Comparison of ENCODE assay signal across 9 cellular contexts in genomic region chr16:57815987-57816745, GRCh38. TPM values are rescaled to one million over a fixed set of nuclear protein-coding genes. Genes with fewer than 3 reads are reported as not detected.
DNase-seq lines count a peak whose midpoint lies in the region; ATAC-seq and TF ChIP-seq lines count a peak whose summit lies in the region.
"Had no signal": no experiment of that assay in that cellular context is flagged by ENCODE, and none has a peak within 500 bp of the region (broad histone marks: within the 10 kb centered on the region; RNA-seq: fewer than 3 reads in every experiment).

No MANE protein-coding gene starts in this region.

- peak overlapping the region; percentile 41 to 85 (median 70) for H3K27ac Mint-ChIP-seq in CD14-positive monocyte
- H3K27ac Mint-ChIP-seq: IgD-negative memory B cell had no signal

- peak; percentile 75 for ATAC-seq in GM21723 (IDR thresholded peaks at IDR 0.05; ENCODE audit: unreplicated experiment)
- ATAC-seq in HG03025 (IDR thresholded peaks at IDR 0.05; ENCODE audit: low FRiP score, unreplicated experiment): no peak

- intact Hi-C loops in CD14-positive monocyte (cut with micrococcal nuclease): no loop called here

- peaks cover 15% of the 10 kb centered on the region for H3K4me1 Mint-ChIP-seq in CD14-positive monocyte
- H3K4me1 Mint-ChIP-seq: IgD-negative memory B cell had no signal

- peak; percentile 93 for DNase-seq in CD14-positive monocyte (ENCODE audit: low spot score)
- peak; percentile 56 for DNase-seq in NCI-H345 (lab: John Stamatoyannopoulos, UW)
- DNase-seq in activated T-helper 1 cell treated with Interleukin-2 at 50 U/mL for 16 hours (ENCODE audit: low read depth): peak; percentile 14
- DNase-seq in foreskin fibroblast: peak; percentile 78 to 83
- DNase-seq in nucleus accumbens (lab: John Stamatoyannopoulos, UW): peak in 34 of 56 donors; percentile 17 to 75 (median 44)
- DNase-seq in activated CD4-positive, CD25-positive, alpha-beta regulatory T cell treated with anti-CD3 and anti-CD28 coated beads, Interleukin-2, amount 50 U/mL, for 72 hours: no peak

- no peaks in the 10 kb centered on the region for H3K9me3 Mint-ChIP-seq in CD14-positive monocyte
- H3K9me3 Mint-ChIP-seq: IgD-negative memory B cell had no signal

- no peak overlapping the region for H3K4me3 ChIP-seq in foreskin fibroblast (ENCODE audit: low read depth in 1 of 2, low read length in 2 of 2)

- H3K4me3 Mint-ChIP-seq in CD14-positive monocyte: peak overlapping the region in 1 of 2 donors; percentile 53

- H3K36me3 Mint-ChIP-seq in CD14-positive monocyte: no peaks in the 10 kb centered on the region
- H3K36me3 Mint-ChIP-seq: IgD-negative memory B cell had no signal

- peaks cover 8 to 25% (median 18%) of the 10 kb centered on the region in 3 donors for H3K27me3 Mint-ChIP-seq in CD14-positive monocyte (ENCODE audit: low read depth in 3 of 3)

- TF ChIP-seq CTCF in CD14-positive monocyte (IDR thresholded peaks at IDR 0.05) (no peak), foreskin fibroblast (IDR thresholded peaks at IDR 0.05; ENCODE audit: low read depth, low read length) (no peak)

RNA-seq across cellular contexts. Expression of gene KIFC3, which starts 13.9 kb away (rescaled TPM):
- polyA plus RNA-seq in CD14-positive monocyte: under 1 TPM in 1 of 2 donors, not detected in 1; 0.24 TPM
- polyA plus RNA-seq: IgD-negative memory B cell had no signal
